ENCODE assay signal across 20 cellular contexts in genomic region chr13:29911781-29912478, GRCh38.
"Had no signal": no experiment of that assay in that cellular context is flagged by ENCODE, and none has a peak within 500 bp of the region (broad histone marks: within the 10 kb centered on the region; RNA-seq: fewer than 3 reads in every experiment).

No MANE protein-coding gene starts in this region.

- H3K4me3 Mint-ChIP-seq: naive thymus-derived CD8-positive, alpha-beta T cell; stimulated activated naive B cell treated with anti-CD40 and anti-IgM and Interleukin-4, amounts not matched to agents 10 μg/mL and 1 μg/mL and 100 μg/mL, for 72 hours; stimulated activated naive CD8-positive, alpha-beta T cell treated with anti-CD3 and anti-CD28 coated beads, Interleukin-15, amount 100 ng/mL, for 72 hours had no signal

- DNase-seq: effector memory CD4-positive, alpha-beta T cell; esophagus squamous epithelium; foreskin keratinocyte; kidney; left cardiac atrium; mammary epithelial cell; mucosa of descending colon; naive thymus-derived CD8-positive, alpha-beta T cell; posterior cingulate gyrus; spleen; stimulated activated CD4-positive, alpha-beta T cell treated with anti-CD3 and anti-CD28 coated beads, Interleukin-15, amount 100 ng/mL, for 24 hours; stimulated activated CD4-positive, alpha-beta T cell treated with anti-CD3 and anti-CD28 coated beads, Interleukin-1b, Interleukin-23, amount 100 ng/mL, for 48 hours; stimulated activated CD4-positive, alpha-beta T cell treated with anti-CD3 and anti-CD28 coated beads, Interleukin-4, amount 100 ng/mL, for 24 hours; stimulated activated naive B cell treated with anti-CD40 and anti-IgM and Interleukin-4, amounts not matched to agents 10 μg/mL and 1 μg/mL and 100 μg/mL, for 72 hours; stimulated activated naive CD8-positive, alpha-beta T cell treated with anti-CD3 and anti-CD28 coated beads, Interleukin-15, amount 100 ng/mL, for 72 hours; substantia nigra; upper lobe of left lung had no signal

- H3K27ac Mint-ChIP-seq: stimulated activated naive B cell treated with anti-CD40 and anti-IgM and Interleukin-4, amounts not matched to agents 10 μg/mL and 1 μg/mL and 100 μg/mL, for 72 hours had no signal

- H3K4me1 Mint-ChIP-seq: naive thymus-derived CD8-positive, alpha-beta T cell; stimulated activated naive B cell treated with anti-CD40 and anti-IgM and Interleukin-4, amounts not matched to agents 10 μg/mL and 1 μg/mL and 100 μg/mL, for 72 hours had no signal

- H3K36me3 Mint-ChIP-seq: naive thymus-derived CD8-positive, alpha-beta T cell; stimulated activated naive B cell treated with anti-CD40 and anti-IgM and Interleukin-4, amounts not matched to agents 10 μg/mL and 1 μg/mL and 100 μg/mL, for 72 hours had no signal

- H3K27me3 Mint-ChIP-seq: stimulated activated naive CD8-positive, alpha-beta T cell treated with anti-CD3 and anti-CD28 coated beads, Interleukin-15, amount 100 ng/mL, for 72 hours had no signal

- H3K27ac ChIP-seq: epithelial cell of prostate, foreskin keratinocyte, spleen, upper lobe of left lung, vagina had no signal

- H3K27me3 ChIP-seq: esophagus squamous epithelium, foreskin keratinocyte, spleen, upper lobe of left lung, vagina had no signal

- H3K9me3 Mint-ChIP-seq: naive thymus-derived CD8-positive, alpha-beta T cell; stimulated activated naive B cell treated with anti-CD40 and anti-IgM and Interleukin-4, amounts not matched to agents 10 μg/mL and 1 μg/mL and 100 μg/mL, for 72 hours; stimulated activated naive CD8-positive, alpha-beta T cell treated with anti-CD3 and anti-CD28 coated beads, Interleukin-15, amount 100 ng/mL, for 72 hours had no signal

- ATAC-seq: foreskin keratinocyte; mucosa of descending colon; naive thymus-derived CD8-positive, alpha-beta T cell; sciatic nerve; stimulated activated naive B cell treated with anti-CD40 and anti-IgM and Interleukin-4, amounts not matched to agents 10 μg/mL and 1 μg/mL and 100 μg/mL, for 72 hours; stimulated activated naive CD8-positive, alpha-beta T cell treated with anti-CD3 and anti-CD28 coated beads, Interleukin-15, amount 100 ng/mL, for 72 hours had no signal

- H3K36me3 ChIP-seq: esophagus squamous epithelium, spleen, upper lobe of left lung, vagina had no signal

- H3K4me3 ChIP-seq: esophagus squamous epithelium, mucosa of descending colon, spleen, upper lobe of left lung, vagina had no signal

- H3K9me3 ChIP-seq: esophagus squamous epithelium, mucosa of descending colon, spleen, upper lobe of left lung, vagina had no signal
